24 cellular contexts compared by ENCODE assay signal in genomic region chr10:2898509-2898860, GRCh38.
"Had no signal": no experiment of that assay in that cellular context is flagged by ENCODE, and none has a peak within 500 bp of the region (broad histone marks: within the 10 kb centered on the region; RNA-seq: fewer than 3 reads in every experiment).

No MANE protein-coding gene starts in this region.

- H3K4me1 Mint-ChIP-seq: activated CD8-positive, alpha-beta memory T cell treated with anti-CD3 and anti-CD28 coated beads, Interleukin-2, amount 10 ng/mL, durations not matched to agents 7 days and 5 days; activated naive CD4-positive, alpha-beta T cell treated with anti-CD3 and anti-CD28 coated beads, Interleukin-2, amount 50 U/mL, for 24 hours had no signal

- H3K4me3 Mint-ChIP-seq: activated CD8-positive, alpha-beta memory T cell treated with anti-CD3 and anti-CD28 coated beads, Interleukin-2, amount 10 ng/mL, durations not matched to agents 7 days and 5 days; activated naive CD4-positive, alpha-beta T cell treated with anti-CD3 and anti-CD28 coated beads, Interleukin-2, amount 50 U/mL, for 24 hours; activated T-cell treated with anti-CD3 and anti-CD28 coated beads, Interleukin-2, amount 50 U/mL, for 24 hours; activated T-helper 1 cell treated with anti-CD3 and anti-CD28 coated beads, Interleukin-12 subunit alpha, Interleukin-12 subunit beta, Interleukin-2, Interleukin-4 antibody, amounts not matched to agents 30 ng/mL and 10 ng/mL and 1 ng/mL, durations not matched to agents 14 hours and 24 hours and 36 hours; T-helper 2 cell treated with Interferon-gamma antibody and Interleukin-4, amounts not matched to agents 5 μg/mL and 100 μg/mL, for 36 hours had no signal

- H3K9me3 Mint-ChIP-seq: activated naive CD4-positive, alpha-beta T cell treated with anti-CD3 and anti-CD28 coated beads, Interleukin-2, amount 50 U/mL, for 24 hours; activated T-cell treated with anti-CD3 and anti-CD28 coated beads, Interleukin-2, amount 50 U/mL, for 24 hours; activated T-helper 1 cell treated with anti-CD3 and anti-CD28 coated beads, Interleukin-12 subunit alpha, Interleukin-12 subunit beta, Interleukin-2, Interleukin-4 antibody, amounts not matched to agents 30 ng/mL and 10 ng/mL and 1 ng/mL, durations not matched to agents 14 hours and 24 hours and 36 hours; T-helper 2 cell treated with Interferon-gamma antibody and Interleukin-4, amounts not matched to agents 5 μg/mL and 100 μg/mL, for 36 hours had no signal

- H3K4me3 ChIP-seq: breast epithelium, SJSA1 had no signal

- H3K36me3 ChIP-seq: breast epithelium, SJSA1 had no signal

- H3K9ac ChIP-seq: KMS-11 had no signal

- H3K4me1 ChIP-seq: breast epithelium, SJSA1 had no signal

- H3K36me3 Mint-ChIP-seq: activated CD8-positive, alpha-beta memory T cell treated with anti-CD3 and anti-CD28 coated beads, Interleukin-2, amount 10 ng/mL, durations not matched to agents 7 days and 5 days; activated naive CD4-positive, alpha-beta T cell treated with anti-CD3 and anti-CD28 coated beads, Interleukin-2, amount 50 U/mL, for 24 hours had no signal

- DNase-seq: activated CD4-positive, alpha-beta T cell treated with anti-CD3 and anti-CD28 coated beads, Interleukin-2, amount 50 U/mL, for 4 hours; activated CD8-positive, alpha-beta memory T cell treated with anti-CD3 and anti-CD28 coated beads, Interleukin-2, amount 10 ng/mL, durations not matched to agents 7 days and 5 days; activated effector memory CD4-positive, alpha-beta T cell treated with Interleukin-2 at 50 U/mL for 16 hours; activated naive CD4-positive, alpha-beta T cell; activated T-cell treated with anti-CD3 and anti-CD28 coated beads, Interleukin-2, amount 50 U/mL, for 24 hours; aorta; caudate nucleus; NCI-H1048; NCI-H146; NCI-H187 treated with DMSO at 0.1 percent for 48 hours; NCI-H226; NCI-H526; NCI-H774; RPMI8226; SW 1271 had no signal

- H3K4me2 ChIP-seq: KMS-11 had no signal

- ATAC-seq: activated CD8-positive, alpha-beta memory T cell treated with anti-CD3 and anti-CD28 coated beads, Interleukin-2, amount 10 ng/mL, durations not matched to agents 7 days and 5 days; Panc1; Right ventricle myocardium inferior; SK-N-SH treated with all-trans-retinoic acid at 6 μM for 48 hours had no signal

- H3K27ac ChIP-seq: breast epithelium, KMS-11, SJSA1 had no signal

- H3K27ac Mint-ChIP-seq: activated CD8-positive, alpha-beta memory T cell treated with anti-CD3 and anti-CD28 coated beads, Interleukin-2, amount 10 ng/mL, durations not matched to agents 7 days and 5 days; activated naive CD4-positive, alpha-beta T cell treated with anti-CD3 and anti-CD28 coated beads, Interleukin-2, amount 50 U/mL, for 24 hours; activated T-helper 1 cell treated with anti-CD3 and anti-CD28 coated beads, Interleukin-12 subunit alpha, Interleukin-12 subunit beta, Interleukin-2, Interleukin-4 antibody, amounts not matched to agents 30 ng/mL and 10 ng/mL and 1 ng/mL, durations not matched to agents 14 hours and 24 hours and 36 hours; T-helper 2 cell treated with Interferon-gamma antibody and Interleukin-4, amounts not matched to agents 5 μg/mL and 100 μg/mL, for 36 hours had no signal

- H3K9me3 ChIP-seq: breast epithelium, SJSA1 had no signal
